8 cellular contexts compared by ENCODE assay signal in genomic region chr19:53869805-53870484, GRCh38. TPM values are rescaled to one million over a fixed set of nuclear protein-coding genes. Genes with fewer than 3 reads are reported as not detected.
DNase-seq lines count a peak whose midpoint lies in the region; ATAC-seq and TF ChIP-seq lines count a peak whose summit lies in the region.
"Not testable (repeated sequence)": the region's sequence is repeated elsewhere in the genome, so short reads cannot be mapped to it uniquely, and the experiment has no call there.
"Had no signal": no experiment of that assay in that cellular context is flagged by ENCODE, and none has a peak within 500 bp of the region (broad histone marks: within the 10 kb centered on the region; RNA-seq: fewer than 3 reads in every experiment).

No MANE protein-coding gene starts in this region.

- not testable (repeated sequence) for H4K5ac ChIP-seq in H9 (ENCODE audit: insufficient read length, low read depth, low read length)

- DNase-seq in H9; activated CD4-positive, alpha-beta T cell treated with anti-CD3 and anti-CD28 coated beads, Interleukin-2, amount 10 ng/mL, durations not matched to agents 24 days and 14 days; choroid plexus epithelial cell (ENCODE audit: low read depth); osteoblast (ENCODE audit: insufficient read length, low spot score, missing footprints); upper lobe of right lung: not testable (repeated sequence)

- H2BK12ac ChIP-seq in H9 (ENCODE audit: insufficient read length, low read depth, low read length): not testable (repeated sequence)

- not testable (repeated sequence) for H4K91ac ChIP-seq in H9 (ENCODE audit: insufficient read length, low read depth, low read length)

- H3K27ac Mint-ChIP-seq in H9: peak overlapping the region in 2 of 3 experiments; percentile 91 to 93; a peak in 6 of 7 replicates
- H3K27ac Mint-ChIP-seq in activated CD4-positive, alpha-beta T cell treated with anti-CD3 and anti-CD28 coated beads, Interleukin-2, amount 10 ng/mL, durations not matched to agents 24 days and 14 days: peak overlapping the region; percentile 92

- H3K4me3 ChIP-seq in choroid plexus epithelial cell (ENCODE audit: low read depth, low read length): peak overlapping the region; percentile 90
- H3K4me3 ChIP-seq in iPS-18a (ENCODE audit: low read length): peak overlapping the region; percentile 90
- peak overlapping the region; percentile 84 for H3K4me3 ChIP-seq in osteoblast (ENCODE audit: insufficient read depth, low read length)
- H3K4me3 ChIP-seq in upper lobe of right lung: peak overlapping the region; percentile 75

- intact Hi-C loops in activated CD4-positive, alpha-beta T cell treated with anti-CD3 and anti-CD28 coated beads, Interleukin-2, amount 10 ng/mL, durations not matched to agents 24 days and 14 days (cut with micrococcal nuclease): loop anchor here (1.0 to 5.0 kb wide), 7 partner anchors 9 to 1298 kb away; partner anchors contain the start of genes LENG9, NDUFA3, OSCAR and ZNF331
- intact Hi-C loops in upper lobe of right lung (cut with DNase I): not testable (repeated sequence)

- H2BK20ac ChIP-seq in H9 (ENCODE audit: low read depth, low read length, poor library complexity, severe bottlenecking): not testable (repeated sequence)

- not testable (repeated sequence) for H3K9me3 ChIP-seq in H9 (ENCODE audit: control insufficient read depth, low read depth, low read length); iPS-18a (ENCODE audit: control insufficient read depth, low read depth, low read length); osteoblast (ENCODE audit: low read depth, low read length); upper lobe of right lung

- not testable (repeated sequence) for H3K27me3 ChIP-seq in H9 (ENCODE audit: insufficient read depth, low read length); iPS-18a (ENCODE audit: control insufficient read depth, insufficient read depth, low read length); osteoblast (ENCODE audit: insufficient read depth, low read length); upper lobe of right lung

- H3K4me2 ChIP-seq in H9 (ENCODE audit: insufficient read depth, insufficient read length, low read length): peak overlapping the region; percentile 92
- H3K4me2 ChIP-seq in osteoblast (ENCODE audit: insufficient read depth, low read length): peak overlapping the region; percentile 91

- not testable (repeated sequence) for H3K27ac ChIP-seq in H9 (ENCODE audit: insufficient read length, low read depth, low read length)
- H3K27ac ChIP-seq in iPS-18a (ENCODE audit: low read length) (peak overlapping the region; percentile 92), osteoblast (ENCODE audit: low read depth, low read length) (peak overlapping the region; percentile 88), upper lobe of right lung (peak overlapping the region; percentile 96)

- not testable (repeated sequence) for H3K56ac ChIP-seq in H9 (ENCODE audit: insufficient read length, low read depth, low read length)

- H2BK15ac ChIP-seq in H9 (ENCODE audit: low read depth, low read length): not testable (repeated sequence)

- H2AK5ac ChIP-seq in H9 (ENCODE audit: insufficient read length, low read length): not testable (repeated sequence)

- not testable (repeated sequence) for ATAC-seq in upper lobe of right lung

- not testable (repeated sequence) for H3K79me2 ChIP-seq in H9 (ENCODE audit: insufficient read depth, low read length)
- peaks cover 32% of the 10 kb centered on the region for H3K79me2 ChIP-seq in osteoblast (ENCODE audit: insufficient read depth, low read length)

- H3K27me3 Mint-ChIP-seq in H9 (ENCODE audit: low read depth); activated CD4-positive, alpha-beta T cell treated with anti-CD3 and anti-CD28 coated beads, Interleukin-2, amount 10 ng/mL, durations not matched to agents 24 days and 14 days: not testable (repeated sequence)

- not testable (repeated sequence) for H3K23ac ChIP-seq in H9 (ENCODE audit: insufficient read length, low read depth, low read length)

- H2BK120ac ChIP-seq in H9 (ENCODE audit: low read depth, low read length, poor library complexity, severe bottlenecking): not testable (repeated sequence)

- not testable (repeated sequence) for H3K79me1 ChIP-seq in H9 (ENCODE audit: insufficient read depth, low read depth, low read length, poor library complexity, severe bottlenecking)

- H3K4me3 Mint-ChIP-seq in H9: peak overlapping the region; percentile 92 to 97
- H3K4me3 Mint-ChIP-seq in activated CD4-positive, alpha-beta T cell treated with anti-CD3 and anti-CD28 coated beads, Interleukin-2, amount 10 ng/mL, durations not matched to agents 24 days and 14 days: peak overlapping the region; percentile 86

- H4K8ac ChIP-seq in H9 (replicated peaks; ENCODE audit: insufficient read length, low read depth, low read length): not testable (repeated sequence)

- peaks cover 31 to 42% (median 35%) of the 10 kb centered on the region in 3 experiments; a peak in 6 of 7 replicates for H3K36me3 Mint-ChIP-seq in H9 (ENCODE audit: insufficient read depth in 1 of 3, low read depth in 3 of 3)
- H3K36me3 Mint-ChIP-seq in activated CD4-positive, alpha-beta T cell treated with anti-CD3 and anti-CD28 coated beads, Interleukin-2, amount 10 ng/mL, durations not matched to agents 24 days and 14 days (ENCODE audit: low read depth): peaks cover 33% of the 10 kb centered on the region

- not testable (repeated sequence) for H4K20me1 ChIP-seq in H9 (ENCODE audit: control insufficient read depth, insufficient read depth, insufficient read length)
- H4K20me1 ChIP-seq in osteoblast (ENCODE audit: insufficient read depth, low read length): peaks cover 27% of the 10 kb centered on the region

- H3K36me3 ChIP-seq in iPS-18a (ENCODE audit: control insufficient read depth, low read depth, low read length) (peaks cover 25% of the 10 kb centered on the region), osteoblast (ENCODE audit: insufficient read depth, low read length) (peaks cover 25% of the 10 kb centered on the region), upper lobe of right lung (peaks cover 25% of the 10 kb centered on the region)

- peaks cover 15% of the 10 kb centered on the region for H3K23me2 ChIP-seq in H9 (ENCODE audit: insufficient read length, low read depth, low read length, poor library complexity, severe bottlenecking)

- H3K4ac ChIP-seq in H9 (ENCODE audit: low read depth, low read length): not testable (repeated sequence)

- H2BK5ac ChIP-seq in H9 (ENCODE audit: insufficient read length, low read length): not testable (repeated sequence)

- not testable (repeated sequence) for TF ChIP-seq CTCF in H9 (conservative IDR thresholded peaks at IDR 0.05); choroid plexus epithelial cell (conservative IDR thresholded peaks at IDR 0.05; ENCODE audit: low read depth, low read length); osteoblast (IDR thresholded peaks at IDR 0.05; ENCODE audit: extremely low read depth, low read depth, low read length); upper lobe of right lung (IDR thresholded peaks at IDR 0.05)

- WGBS in H9 (ENCODE audit: extremely low coverage, insufficient read length, low lambda C conversion rate): no CpG with 5 or more reads among the region's 24 CpGs

- peaks cover 26 to 39% of the 10 kb centered on the region in 2 experiments for H3K4me1 Mint-ChIP-seq in H9
- peaks cover 60% of the 10 kb centered on the region for H3K4me1 Mint-ChIP-seq in activated CD4-positive, alpha-beta T cell treated with anti-CD3 and anti-CD28 coated beads, Interleukin-2, amount 10 ng/mL, durations not matched to agents 24 days and 14 days

- H3K9me3 Mint-ChIP-seq in H9; activated CD4-positive, alpha-beta T cell treated with anti-CD3 and anti-CD28 coated beads, Interleukin-2, amount 10 ng/mL, durations not matched to agents 24 days and 14 days: not testable (repeated sequence)

- H3K18ac ChIP-seq in H9 (ENCODE audit: insufficient read length, low read depth, low read length): peak overlapping the region; percentile 67

- H3T11ph ChIP-seq in H9 (ENCODE audit: low read length): not testable (repeated sequence)

- peak overlapping the region; percentile 81 for H3K14ac ChIP-seq in H9 (ENCODE audit: insufficient read depth, low read length)

- H2AFZ ChIP-seq in H9 (ENCODE audit: low read length); osteoblast (ENCODE audit: low read length): not testable (repeated sequence)

- not testable (repeated sequence) for H3K4me1 ChIP-seq in H9 (ENCODE audit: insufficient read depth, low read length)
- H3K4me1 ChIP-seq in iPS-18a (ENCODE audit: control insufficient read depth, low read depth, low read length) (peaks cover 14% of the 10 kb centered on the region), osteoblast (ENCODE audit: insufficient read depth, low read length) (peaks cover 15% of the 10 kb centered on the region), upper lobe of right lung (peaks cover 27% of the 10 kb centered on the region)

- H3K9ac ChIP-seq in H9 (ENCODE audit: extremely low read depth, insufficient read length, low read length) (peak overlapping the region; percentile 57), iPS-18a (ENCODE audit: low read length) (peak overlapping the region; percentile 97)

RNA-seq across cellular contexts. Expression of gene MYADM, which starts 2.3 kb away (rescaled TPM):
- total RNA-seq in H9 (2021) (116 and 123 TPM in 2 replicates), osteoblast (16.2 and 17.4 TPM in 2 replicates), upper lobe of right lung (131 TPM)
- 65.6 and 69.0 TPM in 2 replicates for total RNA-seq in activated CD4-positive, alpha-beta T cell treated with anti-CD3 and anti-CD28 coated beads, Interleukin-2, amount 10 ng/mL, durations not matched to agents 24 days and 14 days

RNA-seq across cellular contexts. Expression of gene PRKCG, which starts 12.1 kb away (rescaled TPM):
- total RNA-seq in H9 (2021) (7.1 and 8.8 TPM in 2 replicates), osteoblast (under 0.01 TPM in 1 of 2 replicates, not detected in the other), upper lobe of right lung (not detected)
- not detected in 2 replicates for total RNA-seq in activated CD4-positive, alpha-beta T cell treated with anti-CD3 and anti-CD28 coated beads, Interleukin-2, amount 10 ng/mL, durations not matched to agents 24 days and 14 days
- total RNA-seq: activated CD8-positive, alpha-beta memory T cell treated with anti-CD3 and anti-CD28 coated beads for 36 hours; SK-MEL-5 had no signal

RNA-seq across cellular contexts. Expression of gene CACNG7, which starts 39.1 kb away (rescaled TPM):
- 22.1 and 22.7 TPM in 2 replicates for total RNA-seq in H9 (2021)
- not detected in 2 replicates for total RNA-seq in activated CD4-positive, alpha-beta T cell treated with anti-CD3 and anti-CD28 coated beads, Interleukin-2, amount 10 ng/mL, durations not matched to agents 24 days and 14 days
- not detected in 2 replicates for total RNA-seq in osteoblast
- total RNA-seq in upper lobe of right lung: not detected
- total RNA-seq: activated CD8-positive, alpha-beta memory T cell treated with anti-CD3 and anti-CD28 coated beads for 36 hours; SK-MEL-5 had no signal

RNA-seq across cellular contexts. Expression of gene NLRP12, which starts 45.8 kb away (rescaled TPM):
- total RNA-seq in H9 (2021) (3.6 and 4.0 TPM in 2 replicates), osteoblast (under 0.01 TPM in 1 of 2 replicates, not detected in the other), upper lobe of right lung (4.0 TPM)
- total RNA-seq in activated CD4-positive, alpha-beta T cell treated with anti-CD3 and anti-CD28 coated beads, Interleukin-2, amount 10 ng/mL, durations not matched to agents 24 days and 14 days: not detected in 2 replicates
- total RNA-seq: activated CD8-positive, alpha-beta memory T cell treated with anti-CD3 and anti-CD28 coated beads for 36 hours; SK-MEL-5 had no signal

Comparison
In these comparisons a context has a peak if more than half of its experiments do, and no peak if none do; other contexts are left out.
1. RNA of gene CACNG7, which starts 39.1 kb away (total RNA-seq): 22.1 to 22.7 TPM in H9; not detected in activated CD4-positive, alpha-beta T cell treated with anti-CD3 and anti-CD28 coated beads, Interleukin-2, amount 10 ng/mL, durations not matched to agents 24 days and 14 days, not detected in osteoblast and not detected in upper lobe of right lung (single experiment); every median in the first group is over 10 times any median in the second.
2. Peak in every context shown above with its lines, with median percentiles within 50 percentile points of each other: H3K4me3 ChIP-seq.